ENCODE assay signal across 20 cellular contexts in genomic region chr13:94236876-94237275, GRCh38.
DNase-seq lines count a peak whose midpoint lies in the region; ATAC-seq lines count a peak whose summit lies in the region.
"Had no signal": no experiment of that assay in that cellular context is flagged by ENCODE, and none has a peak within 500 bp of the region (broad histone marks: within the 10 kb centered on the region; RNA-seq: fewer than 3 reads in every experiment).

No MANE protein-coding gene starts in this region.

- peak; percentile 29 for ATAC-seq in effector memory CD8-positive, alpha-beta T cell (replicated peaks)
- ATAC-seq in HG02623 (IDR thresholded peaks at IDR 0.05; ENCODE audit: unreplicated experiment) = no peak
- ATAC-seq in HG03095 (IDR thresholded peaks at IDR 0.05; ENCODE audit: unreplicated experiment) = no peak
- ATAC-seq: left lung, mucosa of descending colon had no signal

- peaks cover 14 to 21% of the 10 kb centered on the region in 2 donors for H3K4me1 Mint-ChIP-seq in effector memory CD8-positive, alpha-beta T cell (ENCODE audit: low read depth in 2 of 2)

- DNase-seq in stimulated activated CD4-positive, alpha-beta T cell treated with anti-CD3 and anti-CD28 coated beads, Interleukin-1b, Interleukin-23, amount 100 ng/mL, for 48 hours = peak; percentile 8
- DNase-seq in stimulated activated CD4-positive, alpha-beta T cell treated with anti-CD3 and anti-CD28 coated beads, Interleukin-4, amount 100 ng/mL, for 1 hour = no peak
- DNase-seq in M059J (ENCODE audit: low read depth) = peak; percentile 20
- no peak for DNase-seq in effector memory CD8-positive, alpha-beta T cell
- no peak for DNase-seq in OCI-M1 (lab: John Stamatoyannopoulos, UW)
- DNase-seq in SW 1271 (lab: John Stamatoyannopoulos, UW) = no peak
- DNase-seq: activated effector memory CD4-positive, alpha-beta T cell treated with anti-CD3 and anti-CD28 coated beads, Interleukin-2, amount 50 U/mL, for 16 hours; brain microvascular endothelial cell; Calu3; erythroblast; KG1; left lung; mucosa of descending colon; NCI-H1417 treated with DMSO at 0.1 percent for 48 hours; NCI-H2227 treated with DMSO at 0.1 percent for 48 hours; occipital lobe; right lobe of liver; stimulated activated CD4-positive, alpha-beta T cell treated with anti-CD3 and anti-CD28 coated beads, Interleukin-2, amount 100 ng/mL, for 24 hours had no signal

- H3K4me3 Mint-ChIP-seq in effector memory CD8-positive, alpha-beta T cell = no peak overlapping the region

- H3K9me3 Mint-ChIP-seq in effector memory CD8-positive, alpha-beta T cell = no peaks in the 10 kb centered on the region

- H3K27me3 Mint-ChIP-seq in effector memory CD8-positive, alpha-beta T cell = peaks cover 0 to 4% of the 10 kb centered on the region in 2 donors

- peak overlapping the region; percentile 14 to 27 for H3K27ac Mint-ChIP-seq in effector memory CD8-positive, alpha-beta T cell

- H3K36me3 Mint-ChIP-seq in effector memory CD8-positive, alpha-beta T cell (ENCODE audit: insufficient read depth) = no peaks in the 10 kb centered on the region

Comparison
In these comparisons a context has a peak if more than half of its experiments do, and no peak if none do; other contexts are left out.
1. DNase-seq: peak in stimulated activated CD4-positive, alpha-beta T cell treated with anti-CD3 and anti-CD28 coated beads, Interleukin-1b, Interleukin-23, amount 100 ng/mL, for 48 hours (single experiment) and M059J (single experiment); none in stimulated activated CD4-positive, alpha-beta T cell treated with anti-CD3 and anti-CD28 coated beads, Interleukin-4, amount 100 ng/mL, for 1 hour (single experiment), effector memory CD8-positive, alpha-beta T cell (0 of 3), OCI-M1 (single experiment) and SW 1271 (0 of 2).